In the genomic region with DNA sequence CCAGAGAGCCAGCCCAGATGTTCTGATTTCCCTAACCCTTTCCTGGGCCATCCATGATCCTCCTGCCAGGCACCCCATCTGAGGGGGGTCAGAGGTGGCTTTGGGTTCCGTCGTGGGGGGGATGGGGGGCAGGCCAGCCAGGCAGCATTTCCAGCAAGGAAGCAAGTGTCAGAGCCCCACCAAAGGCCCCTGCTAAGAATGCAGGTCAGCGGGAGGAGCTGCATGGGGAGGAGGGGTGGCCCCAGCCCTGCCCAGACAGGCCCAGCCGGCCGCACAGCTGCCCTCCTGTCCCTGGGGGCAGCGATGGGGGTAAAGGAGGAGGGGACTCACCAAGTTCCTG, we compare ENCODE assay signal across 16 cellular contexts. TPM values are rescaled to one million over a fixed set of nuclear protein-coding genes. Genes with fewer than 3 reads are reported as not detected.
DNase-seq lines count a peak whose midpoint lies in the region; TF ChIP-seq lines count a peak whose summit lies in the region.
"Had no signal": no experiment of that assay in that cellular context is flagged by ENCODE, and none has a peak within 500 bp of the region (broad histone marks: within the 10 kb centered on the region; RNA-seq: fewer than 3 reads in every experiment).

No MANE protein-coding gene starts in this region.

- H3K36me3 Mint-ChIP-seq in MCF 10A (ENCODE audit: insufficient read depth, unreplicated experiment): no peaks in the 10 kb centered on the region
- peaks cover 5% of the 10 kb centered on the region for H3K36me3 Mint-ChIP-seq in activated CD4-positive, alpha-beta T cell treated with anti-CD3 and anti-CD28 coated beads, Interleukin-2, amount 10 ng/mL, durations not matched to agents 24 days and 14 days (ENCODE audit: low read depth)

- TF ChIP-seq POLR2A in breast epithelium (IDR thresholded peaks at IDR 0.05): no peak

- H3K27me3 ChIP-seq in breast epithelium (peaks cover 0 to 16% of the 10 kb centered on the region in 2 donors), PC-9 (ENCODE audit: insufficient read depth, low read depth) (no peaks in the 10 kb centered on the region), hepatocyte (peaks cover 28% of the 10 kb centered on the region)

- H3K4me1 Mint-ChIP-seq in MCF 10A (ENCODE audit: insufficient read depth, unreplicated experiment): peaks cover 7% of the 10 kb centered on the region
- peaks cover 31% of the 10 kb centered on the region for H3K4me1 Mint-ChIP-seq in activated CD4-positive, alpha-beta T cell treated with anti-CD3 and anti-CD28 coated beads, Interleukin-2, amount 10 ng/mL, durations not matched to agents 24 days and 14 days

- H4K20me1 ChIP-seq in PC-9 (ENCODE audit: insufficient read depth) (no peaks in the 10 kb centered on the region), hepatocyte (ENCODE audit: insufficient read depth, poor library complexity, severe bottlenecking) (no peaks in the 10 kb centered on the region)

- H3F3A ChIP-seq in PC-9 (ENCODE audit: insufficient read depth, low read depth): peaks cover 48% of the 10 kb centered on the region

- peak overlapping the region; percentile 71 to 77 for H3K27ac ChIP-seq in breast epithelium
- peak overlapping the region; percentile 40 for H3K27ac ChIP-seq in PC-9
- no peak overlapping the region for H3K27ac ChIP-seq in hepatocyte
- H3K27ac ChIP-seq: heart left ventricle, psoas muscle had no signal

- BruUV-seq in MCF 10A (replicated peaks; lab: Mats Ljungman, UMichigan) (no TSS peak), PC-9 (replicated peaks; lab: Mats Ljungman, UMichigan) (no TSS peak)

- H3K27me3 Mint-ChIP-seq in MCF 10A (ENCODE audit: insufficient read depth, unreplicated experiment): no peaks in the 10 kb centered on the region
- peaks cover 34% of the 10 kb centered on the region for H3K27me3 Mint-ChIP-seq in activated CD4-positive, alpha-beta T cell treated with anti-CD3 and anti-CD28 coated beads, Interleukin-2, amount 10 ng/mL, durations not matched to agents 24 days and 14 days

- no peak overlapping the region for H2AFZ ChIP-seq in PC-9
- no peak overlapping the region for H2AFZ ChIP-seq in hepatocyte

- H3K36me3 ChIP-seq in breast epithelium (no peaks in the 10 kb centered on the region), PC-9 (ENCODE audit: low read depth) (peaks cover 10% of the 10 kb centered on the region; the same call in 1 of the 2 replicates), hepatocyte (replicated peaks; ENCODE audit: insufficient read depth, low read depth) (no peaks in the 10 kb centered on the region)

- peak overlapping the region; percentile 30 for H3K4me2 ChIP-seq in PC-9
- H3K4me2 ChIP-seq in hepatocyte: peak overlapping the region; percentile 35

- no peaks in the 10 kb centered on the region for H3K9me3 Mint-ChIP-seq in MCF 10A (ENCODE audit: unreplicated experiment)
- no peaks in the 10 kb centered on the region for H3K9me3 Mint-ChIP-seq in activated CD4-positive, alpha-beta T cell treated with anti-CD3 and anti-CD28 coated beads, Interleukin-2, amount 10 ng/mL, durations not matched to agents 24 days and 14 days
- H3K9me3 Mint-ChIP-seq: CD8-positive, alpha-beta memory T cell had no signal

- POLR2A ChIA-PET in MCF 10A (lab: Yijun Ruan, JAX): interaction anchor here (0.7 to 8.0 kb wide), 7 partner anchors 12 to 181 kb away, joined by 3 to 178 read pairs (median 5); partner anchors contain the start of genes LRRC46, MRPL10 and SP2
- POLR2A ChIA-PET in PC-9 (lab: Charles Lee; ENCODE audit: unreplicated experiment): interaction anchor here (0.5 to 0.6 kb wide), 2 partner anchors 39 to 42 kb away, joined by 3 read pairs; no protein-coding TSS in a partner anchor

- H3K27ac Mint-ChIP-seq in MCF 10A (ENCODE audit: low read depth, unreplicated experiment): no peak overlapping the region
- H3K27ac Mint-ChIP-seq in activated CD4-positive, alpha-beta T cell treated with anti-CD3 and anti-CD28 coated beads, Interleukin-2, amount 10 ng/mL, durations not matched to agents 24 days and 14 days: no peak overlapping the region

- peaks cover 55% of the 10 kb centered on the region for H3K79me2 ChIP-seq in PC-9 (ENCODE audit: low read depth)
- peaks cover 17% of the 10 kb centered on the region for H3K79me2 ChIP-seq in hepatocyte

- no peaks in the 10 kb centered on the region for H3K9me2 ChIP-seq in PC-9 (ENCODE audit: insufficient read depth)
- H3K9me2 ChIP-seq in hepatocyte (replicated peaks; ENCODE audit: insufficient read depth): no peaks in the 10 kb centered on the region

- H3K4me1 ChIP-seq in breast epithelium (peaks cover 11 to 21% of the 10 kb centered on the region in 2 donors), PC-9 (replicated peaks; ENCODE audit: insufficient read depth) (peaks cover 79% of the 10 kb centered on the region), hepatocyte (ENCODE audit: insufficient read depth) (peaks cover 52% of the 10 kb centered on the region)

- intact Hi-C loops in breast epithelium (cut with DNase I; ENCODE audit: low total_unique reads): loop anchor here (5.0 kb wide), 1 partner anchor 49 kb away; no protein-coding TSS in a partner anchor
- intact Hi-C loops in MCF 10A (cut with micrococcal nuclease): loop anchor here (1.0 kb wide), 3 partner anchors 47 to 175 kb away; no protein-coding TSS in a partner anchor
- intact Hi-C loops in PC-9 (cut with micrococcal nuclease; ENCODE audit: unreplicated experiment): loop anchor here (1.0 kb wide), 2 partner anchors 41 to 175 kb away; no protein-coding TSS in a partner anchor
- intact Hi-C loops in activated CD4-positive, alpha-beta T cell treated with anti-CD3 and anti-CD28 coated beads, Interleukin-2, amount 10 ng/mL, durations not matched to agents 24 days and 14 days (cut with micrococcal nuclease): loop anchor here (5.0 kb wide), 1 partner anchor 169 kb away; no protein-coding TSS in a partner anchor

- no peaks in the 10 kb centered on the region for H3K9me3 ChIP-seq in breast epithelium
- no peaks in the 10 kb centered on the region for H3K9me3 ChIP-seq in PC-9 (ENCODE audit: insufficient read depth, low read depth)
- no peaks in the 10 kb centered on the region for H3K9me3 ChIP-seq in hepatocyte (ENCODE audit: low read depth)
- H3K9me3 ChIP-seq: heart left ventricle, psoas muscle had no signal

- DNase-seq in breast epithelium (ENCODE audit: low spot score in 2 of 2) (no peak), MCF 10A (ENCODE audit: unreplicated experiment) (no peak), PC-9 (peak in 1 of 2 experiments; percentile 34), hepatocyte (ENCODE audit: low spot score) (no peak), CD1c-positive myeloid dendritic cell (ENCODE audit: extremely low spot score) (no peak), MV-4-11 (lab: John Stamatoyannopoulos, UW) (no peak), GF-D8 (lab: John Stamatoyannopoulos, UW) (no peak)
- no peak for DNase-seq in activated CD4-positive, alpha-beta T cell treated with anti-CD3 and anti-CD28 coated beads, Interleukin-2, amount 10 ng/mL, durations not matched to agents 24 days and 14 days

- H3K4me3 Mint-ChIP-seq in MCF 10A (ENCODE audit: unreplicated experiment): no peak overlapping the region
- H3K4me3 Mint-ChIP-seq in activated CD4-positive, alpha-beta T cell treated with anti-CD3 and anti-CD28 coated beads, Interleukin-2, amount 10 ng/mL, durations not matched to agents 24 days and 14 days: no peak overlapping the region

- no peak for TF ChIP-seq CTCF in breast epithelium (IDR thresholded peaks at IDR 0.05)
- TF ChIP-seq CTCF in MCF 10A (IDR thresholded peaks at IDR 0.05; ENCODE audit: unreplicated experiment): no peak
- TF ChIP-seq CTCF in PC-9 (conservative IDR thresholded peaks at IDR 0.05): 0 out of 2 replicates have a peak, but pooled peaks have one; percentile 13
- TF ChIP-seq CTCF in hepatocyte (IDR thresholded peaks at IDR 0.05; ENCODE audit: poor library complexity): no peak

- H3K4me3 ChIP-seq in breast epithelium (no peak overlapping the region), PC-9 (no peak overlapping the region), hepatocyte (no peak overlapping the region)
- H3K4me3 ChIP-seq: heart left ventricle, psoas muscle had no signal

- CTCF ChIA-PET in MCF 10A (lab: Yijun Ruan, JAX): interaction anchor here (0.6 to 18.5 kb wide), 13 partner anchors 9 to 175 kb away, joined by 3 to 523 read pairs (median 5); partner anchors contain the start of genes CDK5RAP3 and SP2
- CTCF ChIA-PET in PC-9 (lab: Charles Lee): interaction anchor here (1.3 to 3.0 kb wide), 5 partner anchors 41 to 103 kb away, joined by 3 to 20 read pairs (median 6); no protein-coding TSS in a partner anchor

- WGBS in hepatocyte (ENCODE audit: low lambda C conversion rate, missing lambda C conversion rate): 31% methylated on average over 6 of the region's 6 CpGs

RNA-seq across cellular contexts. Expression of gene SCRN2, which starts 2.3 kb away (rescaled TPM):
- total RNA-seq in breast epithelium (100 to 1,000 TPM in 1 of 3 donors, 10 to 100 TPM in 2; 49.2 to 108 (median 54.9) TPM), MCF 10A (2022) (15.7 and 16.2 TPM in 2 replicates), PC-9 (2021) (31.7 and 43.9 TPM in 2 replicates), hepatocyte (20.4 and 35.3 TPM in 2 replicates)
- polyA plus RNA-seq in hepatocyte: 59.8 and 79.0 TPM in 2 replicates
- 24.3 and 24.8 TPM in 2 replicates for total RNA-seq in activated CD4-positive, alpha-beta T cell treated with anti-CD3 and anti-CD28 coated beads, Interleukin-2, amount 10 ng/mL, durations not matched to agents 24 days and 14 days

RNA-seq across cellular contexts. Expression of gene SP6, which starts 7.6 kb away (rescaled TPM):
- total RNA-seq in breast epithelium (1 to 10 TPM in 2 of 3 donors, under 1 TPM in 1; 0.48 to 5.3 (median 3.6) TPM), MCF 10A (2022) (1.2 and 1.5 TPM in 2 replicates), PC-9 (2021) (13.3 and 14.9 TPM in 2 replicates), hepatocyte (0.80 and 1.3 TPM in 2 replicates)
- 1.3 and 1.7 TPM in 2 replicates for polyA plus RNA-seq in hepatocyte
- 0.05 TPM in 2 replicates for total RNA-seq in activated CD4-positive, alpha-beta T cell treated with anti-CD3 and anti-CD28 coated beads, Interleukin-2, amount 10 ng/mL, durations not matched to agents 24 days and 14 days
- total RNA-seq: T-helper 2 cell treated with Interferon-gamma antibody and Interleukin-4, amounts not matched to agents 100 ng/mL and 5 ng/mL, for 36 hours had no signal

RNA-seq across cellular contexts. Expression of gene LRRC46, which starts 11.9 kb away (rescaled TPM):
- total RNA-seq in breast epithelium (under 1 TPM; 0.16 to 0.59 (median 0.33) TPM), MCF 10A (2022) (1.2 and 1.4 TPM in 2 replicates), PC-9 (2021) (1.5 and 1.9 TPM in 2 replicates), hepatocyte (not detected in 2 replicates)
- polyA plus RNA-seq in hepatocyte: 0.78 and 0.83 TPM in 2 replicates
- 0.33 and 0.44 TPM in 2 replicates for total RNA-seq in activated CD4-positive, alpha-beta T cell treated with anti-CD3 and anti-CD28 coated beads, Interleukin-2, amount 10 ng/mL, durations not matched to agents 24 days and 14 days
- total RNA-seq: Daoy, H1, IMR-90, lower leg skin had no signal

RNA-seq across cellular contexts. Expression of gene MRPL10, which starts 12.0 kb away (rescaled TPM):
- 10 to 100 TPM; 35.0 to 43.5 (median 36.7) TPM for total RNA-seq in breast epithelium
- total RNA-seq in MCF 10A (2022): 43.2 and 49.3 TPM in 2 replicates
- total RNA-seq in PC-9 (2021): 50.1 and 63.8 TPM in 2 replicates
- 30.7 and 38.2 TPM in 2 replicates for total RNA-seq in hepatocyte
- polyA plus RNA-seq in hepatocyte: 33.7 and 34.7 TPM in 2 replicates
- total RNA-seq in activated CD4-positive, alpha-beta T cell treated with anti-CD3 and anti-CD28 coated beads, Interleukin-2, amount 10 ng/mL, durations not matched to agents 24 days and 14 days: 55.0 and 58.3 TPM in 2 replicates

RNA-seq across cellular contexts. Expression of gene OSBPL7, which starts 21.8 kb away (rescaled TPM):
- total RNA-seq in breast epithelium (10 to 100 TPM in 1 of 3 donors, 1 to 10 TPM in 2; 3.0 to 10.2 (median 8.9) TPM), MCF 10A (2022) (4.3 and 4.7 TPM in 2 replicates), PC-9 (2021) (32.2 and 35.9 TPM in 2 replicates), hepatocyte (3.9 and 6.2 TPM in 2 replicates)
- polyA plus RNA-seq in hepatocyte: 9.3 and 9.8 TPM in 2 replicates
- 18.1 and 18.4 TPM in 2 replicates for total RNA-seq in activated CD4-positive, alpha-beta T cell treated with anti-CD3 and anti-CD28 coated beads, Interleukin-2, amount 10 ng/mL, durations not matched to agents 24 days and 14 days
